Comparison of ENCODE assay signal across 8 cellular contexts in genomic region chr10:12129222-12130111, GRCh38. TPM values are rescaled to one million over a fixed set of nuclear protein-coding genes. Genes with fewer than 3 reads are reported as not detected.
DNase-seq lines count a peak whose midpoint lies in the region; ATAC-seq and TF ChIP-seq lines count a peak whose summit lies in the region.

Gene SEC61A2 (plus strand): TSS chr10:12129677. CDS start chr10:12129788, 111 bp downstream.

- peak within 1 kb of the TSS; percentile 76 for H3K27ac Mint-ChIP-seq in activated CD4-positive, alpha-beta T cell treated with anti-CD3 and anti-CD28 coated beads for 36 hours

- CTCF ChIA-PET in activated CD4-positive, alpha-beta T cell treated with anti-CD3 and anti-CD28 coated beads for 36 hours (lab: Charles Lee), result interaction anchor here (0.8 to 1.6 kb wide), 4 partner anchors 35 to 88 kb away, joined by 3 to 6 read pairs (median 4); partner anchors contain the start of genes CDC123 and NUDT5

- POLR2A ChIA-PET in activated CD4-positive, alpha-beta T cell treated with anti-CD3 and anti-CD28 coated beads for 36 hours (lab: Charles Lee), result no interaction called here

- H3K4me3 ChIP-seq in choroid plexus epithelial cell (ENCODE audit: low read depth, low read length), result peak within 1 kb of the TSS; percentile 98

- H3K4me1 Mint-ChIP-seq in activated CD4-positive, alpha-beta T cell treated with anti-CD3 and anti-CD28 coated beads for 36 hours, result peaks cover 19% of the 10 kb centered on the region

- no peak for TF ChIP-seq CTCF in choroid plexus epithelial cell (conservative IDR thresholded peaks at IDR 0.05; ENCODE audit: low read depth, low read length)

- peak; percentile 77 for DNase-seq in AML-193 (lab: John Stamatoyannopoulos, UW)
- DNase-seq in NCI-H446 treated with DMSO at 0.1 percent for 48 hours (lab: John Stamatoyannopoulos, UW), result peak; percentile 41
- DNase-seq in activated CD4-positive, alpha-beta T cell treated with anti-CD3 and anti-CD28 coated beads for 36 hours, result peak; percentile 99
- peak; percentile 93 for DNase-seq in choroid plexus epithelial cell (ENCODE audit: low read depth)
- DNase-seq in left colon, result peak; percentile 94 to 99
- DNase-seq in stimulated activated CD4-positive, alpha-beta T cell treated with anti-CD3 and anti-CD28 coated beads, Interleukin-1b, Interleukin-23, amount 100 ng/mL, for 4 hours (ENCODE audit: low read depth in 2 of 2), result peak; percentile 98 to 99

- ATAC-seq in GM19043 (IDR thresholded peaks at IDR 0.05; ENCODE audit: low read depth, unreplicated experiment) (peak; percentile 93), HG03354 (IDR thresholded peaks at IDR 0.05; ENCODE audit: poor library complexity, severe bottlenecking, unreplicated experiment) (peak; percentile 89), left colon (peak; percentile 95)
- peak; percentile 96 for ATAC-seq in activated CD4-positive, alpha-beta T cell treated with anti-CD3 and anti-CD28 coated beads for 36 hours

- H3K4me3 Mint-ChIP-seq in activated CD4-positive, alpha-beta T cell treated with anti-CD3 and anti-CD28 coated beads for 36 hours, result peak within 1 kb of the TSS; percentile 81

- H3K36me3 Mint-ChIP-seq in activated CD4-positive, alpha-beta T cell treated with anti-CD3 and anti-CD28 coated beads for 36 hours (ENCODE audit: low read depth), result peaks cover 16% of the 10 kb centered on the region

- H3K9me3 Mint-ChIP-seq in activated CD4-positive, alpha-beta T cell treated with anti-CD3 and anti-CD28 coated beads for 36 hours (ENCODE audit: low read depth), result no peaks in the 10 kb centered on the region

- no peaks in the 10 kb centered on the region for H3K27me3 Mint-ChIP-seq in activated CD4-positive, alpha-beta T cell treated with anti-CD3 and anti-CD28 coated beads for 36 hours

- intact Hi-C loops in activated CD4-positive, alpha-beta T cell treated with anti-CD3 and anti-CD28 coated beads for 36 hours (cut with DNase I, micrococcal nuclease), result loop anchor here (1.0 to 10.0 kb wide), 9 partner anchors 16 to 1173 kb away; partner anchors contain the start of genes NUDT5 (in 2 of the 2), DHTKD1 (in 1 of the 2), MCM10 (in 1 of the 2) and OPTN (in 1 of the 2)
- intact Hi-C loops in left colon (cut with DNase I, micrococcal nuclease), result no loop called here

RNA-seq across cellular contexts. Expression of gene SEC61A2, which starts in this region (rescaled TPM):
- total RNA-seq in activated CD4-positive, alpha-beta T cell treated with anti-CD3 and anti-CD28 coated beads for 36 hours, result 10 to 100 TPM; 11.3 to 12.0 TPM
- 1 to 10 TPM; 5.7 to 5.8 TPM for total RNA-seq in left colon

Comparison
In these comparisons a context has a peak if more than half of its experiments do, and no peak if none do; other contexts are left out.
1. Peak in every context shown above with its lines: DNase-seq, ATAC-seq and H3K4me3 ChIP-seq.
2. DNase-seq: peak in every context shown above with its lines; median percentile 99 in activated CD4-positive, alpha-beta T cell treated with anti-CD3 and anti-CD28 coated beads for 36 hours; 98 in stimulated activated CD4-positive, alpha-beta T cell treated with anti-CD3 and anti-CD28 coated beads, Interleukin-1b, Interleukin-23, amount 100 ng/mL, for 4 hours; 96 in left colon; 93 in choroid plexus epithelial cell; 77 in AML-193; 41 in NCI-H446 treated with DMSO at 0.1 percent for 48 hours.
3. intact Hi-C loops: an anchor here in activated CD4-positive, alpha-beta T cell treated with anti-CD3 and anti-CD28 coated beads for 36 hours (1.0 to 10.0 kb wide); none called in left colon.